19 cellular contexts compared by ENCODE assay signal in the genomic region with DNA sequence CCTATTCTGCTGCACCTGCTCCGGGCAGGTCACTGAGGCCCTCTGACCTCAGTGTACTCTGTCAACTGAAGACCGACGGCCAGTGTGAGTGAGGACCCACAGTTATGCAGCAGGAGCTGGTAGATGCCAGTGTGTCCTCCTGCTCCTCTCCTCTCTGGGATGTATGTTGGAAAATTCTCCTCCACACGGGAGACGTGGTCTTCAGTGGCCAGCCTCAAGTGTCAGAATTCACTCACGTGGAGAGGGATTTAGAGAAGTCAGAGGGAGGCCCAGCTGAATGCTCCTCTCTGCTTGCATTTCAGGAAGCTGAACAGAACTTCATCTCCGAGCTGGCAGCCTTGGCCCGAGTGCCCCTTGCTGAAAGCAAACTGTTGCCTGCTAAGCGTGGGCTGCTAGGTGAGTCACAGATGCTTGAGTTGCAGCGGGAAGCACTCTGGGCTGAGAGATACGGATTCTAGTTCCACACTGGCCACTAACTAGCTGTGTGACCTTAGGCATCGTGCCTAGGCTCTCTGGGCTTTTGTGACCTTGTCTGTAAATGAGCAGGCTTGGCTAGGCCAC.
"Had no signal": no experiment of that assay in that cellular context is flagged by ENCODE, and none has a peak within 500 bp of the region (broad histone marks: within the 10 kb centered on the region; RNA-seq: fewer than 3 reads in every experiment).

No MANE protein-coding gene starts in this region.

- H3K9me3 ChIP-seq: adrenal gland, lower lobe of right lung, thyroid gland, upper lobe of right lung had no signal

- FAIRE-seq: endometrium, keratinocyte, TTC549 had no signal

- H3K9ac ChIP-seq: neural progenitor cell had no signal

- H3K4me2 ChIP-seq: neural progenitor cell had no signal

- H3K27ac ChIP-seq: adrenal gland, cardiac muscle cell, heart right ventricle, lower lobe of right lung, neural progenitor cell, thyroid gland, upper lobe of right lung had no signal

- DNase-seq: activated T-cell treated with anti-CD3 and anti-CD28 coated beads, Interleukin-2, amount 50 U/mL, for 1 hour; adrenal gland; heart right ventricle; lower lobe of right lung; mesendoderm; naive thymus-derived CD4-positive, alpha-beta T cell; retina; substantia nigra; T-helper 1 cell; thyroid gland; upper lobe of right lung had no signal

- ATAC-seq: activated naive CD4-positive, alpha-beta T cell treated with anti-CD3 and anti-CD28 coated beads, Interleukin-2, amount 50 U/mL, for 72 hours; heart right ventricle; left colon; lower lobe of right lung; naive thymus-derived CD4-positive, alpha-beta T cell; upper lobe of right lung; WTC11 had no signal

- H3K4me3 ChIP-seq: adrenal gland, cardiac muscle cell, heart right ventricle, lower lobe of right lung, neural progenitor cell, thyroid gland, upper lobe of right lung had no signal

- H3K36me3 ChIP-seq: adrenal gland, neural progenitor cell had no signal

- H3K4me1 ChIP-seq: adrenal gland, heart right ventricle, lower lobe of right lung, neural progenitor cell, thyroid gland, upper lobe of right lung had no signal

- H2AFZ ChIP-seq: neural progenitor cell had no signal

- H3K27me3 ChIP-seq: adrenal gland, cardiac muscle cell, heart right ventricle, neural progenitor cell, thyroid gland, upper lobe of right lung had no signal
